ENCODE assay signal across 8 cellular contexts in the genomic region with DNA sequence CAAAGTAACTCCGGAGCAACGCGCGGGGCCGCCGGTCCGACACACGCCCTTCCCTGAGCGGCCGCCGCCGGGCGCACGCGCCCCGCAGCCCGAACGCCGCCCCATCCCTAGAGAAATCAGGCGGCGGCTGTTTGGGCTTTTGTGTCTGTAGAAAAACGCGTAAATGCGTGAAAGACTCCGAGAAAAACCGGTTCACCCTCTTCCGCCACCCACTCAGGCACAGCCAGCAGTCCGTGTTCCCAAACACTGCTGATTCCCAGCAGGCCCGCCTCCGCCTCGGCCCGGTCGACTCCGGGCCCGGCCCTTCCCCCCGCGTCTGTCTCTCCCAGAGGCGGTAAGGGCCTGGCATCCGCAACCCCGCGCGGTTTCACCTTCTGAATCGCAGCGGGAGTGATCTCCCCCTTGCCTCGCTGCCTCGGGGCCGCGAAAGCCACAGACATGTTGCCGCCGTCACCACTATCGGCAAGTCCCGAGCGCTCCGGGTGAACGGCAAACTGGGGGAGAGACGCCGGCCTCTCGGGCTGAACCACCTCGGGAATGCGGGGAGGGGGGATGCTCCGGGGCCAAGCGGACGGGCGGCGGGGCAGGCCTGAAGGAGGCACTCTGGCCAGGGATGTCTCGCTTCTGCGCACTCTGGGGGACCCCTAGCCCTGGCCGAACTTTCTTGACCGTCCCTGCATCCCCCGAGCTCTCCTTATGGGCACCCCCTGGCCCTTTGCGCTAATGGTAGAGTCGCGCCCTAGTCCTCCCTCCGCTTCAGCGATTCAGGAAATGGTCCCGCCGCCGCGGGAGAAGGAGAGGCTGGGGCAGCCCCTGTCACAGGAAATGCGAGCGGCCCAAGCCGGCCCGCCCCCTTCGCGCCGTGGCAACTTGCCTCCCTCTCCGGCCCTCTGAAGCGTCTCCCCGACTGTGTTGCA. TPM values are rescaled to one million over a fixed set of nuclear protein-coding genes. Genes with fewer than 3 reads are reported as not detected.
DNase-seq lines count a peak whose midpoint lies in the region; ATAC-seq, FAIRE-seq and TF ChIP-seq lines count a peak whose summit lies in the region.

Gene SS18, minus strand, starts transcription at position 484 of the 917 bp plus-strand sequence. Its CDS starts 44 bp downstream, at position 440.

- H3K4me3 ChIP-seq in BLaER1 treated with 17β-estradiol and CSF1 and Interleukin-3, amounts not matched to agents 10 nM and 100 nM, result peak within 1 kb of the TSS; percentile 77 to 95 (median 89)
- peak within 1 kb of the TSS; percentile 74 to 85 (median 75) for H3K4me3 ChIP-seq in HepG2 (replicated peaks in 1 of 3; ENCODE audit: insufficient read depth in 1 of 3, low read depth in 2 of 3, low read length in 3 of 3)

- POLR2A ChIA-PET in HepG2 (lab: Yijun Ruan, JAX), result no interaction called here

- TF ChIP-seq POLR2A in HepG2 (IDR thresholded peaks at IDR 0.05; ENCODE audit: insufficient read depth in 1 of 2, low read depth in 2 of 2, low read length in 2 of 2), result peak; percentile 72 to 83

- H3K4me1 ChIP-seq in BLaER1 treated with 17β-estradiol and CSF1 and Interleukin-3, amounts not matched to agents 10 nM and 100 nM, result peaks cover 15 to 30% (median 26%) of the 10 kb centered on the region in 10 experiments
- peaks cover 19% of the 10 kb centered on the region for H3K4me1 ChIP-seq in HepG2 (ENCODE audit: insufficient read depth, low read length)

- no peak for TF ChIP-seq EP300 in HepG2 (IDR thresholded peaks at IDR 0.05; ENCODE audit: low read depth in 2 of 2, low read length in 2 of 2)
- TF ChIP-seq EP300 in HepG2 (CRISPR knock-in tag; IDR thresholded peaks at IDR 0.05; ENCODE audit: borderline replicate concordance), result no peak; the same call in 1 of the 2 replicates

- intact Hi-C loops in HepG2 (cut with micrococcal nuclease; ENCODE audit: unreplicated experiment), result loop anchor here (10.0 kb wide), 1 partner anchor 114 kb away; no protein-coding TSS in a partner anchor

- TSS peak; percentile 43 for BruUV-seq in HepG2 (replicated peaks; lab: Mats Ljungman, UMichigan)

- H3K27ac ChIP-seq in BLaER1 treated with 17β-estradiol and CSF1 and Interleukin-3, amounts not matched to agents 10 nM and 100 nM, result peak within 1 kb of the TSS; percentile 92 to 98 (median 98)
- H3K27ac ChIP-seq in HepG2 (ENCODE audit: extremely low read length, insufficient read depth, low read length), result peak within 1 kb of the TSS; percentile 85

- peak; percentile 99 for DNase-seq in NCI-H69 (lab: John Stamatoyannopoulos, UW)
- peak; percentile 81 to 85 for DNase-seq in activated CD4-positive, alpha-beta T cell treated with anti-CD3 and anti-CD28 coated beads, Interleukin-2, amount 50 U/mL, for 4 hours
- DNase-seq in dermis blood vessel endothelial cell, result peak; percentile 93
- DNase-seq in HepG2 (ENCODE audit: low spot score), result peak; percentile 85
- DNase-seq in stimulated activated CD4-positive, alpha-beta T cell treated with anti-CD3 and anti-CD28 coated beads, Interleukin-4, amount 100 ng/mL, for 1 hour, result peak; percentile 87

- no peaks in the 10 kb centered on the region for H3K27me3 ChIP-seq in BLaER1 treated with 17β-estradiol and CSF1 and Interleukin-3, amounts not matched to agents 10 nM and 100 nM
- peaks cover 0 to 3% of the 10 kb centered on the region in 2 experiments; a peak in 1 of 5 replicates for H3K27me3 ChIP-seq in HepG2 (ENCODE audit: control insufficient read depth in 1 of 2, insufficient read depth in 2 of 2, low read length in 2 of 2)

- peak within 1 kb of the TSS; percentile 89 for H2AFZ ChIP-seq in HepG2 (ENCODE audit: low read length)

- H3K9me3 ChIP-seq in BLaER1 treated with 17β-estradiol and CSF1 and Interleukin-3, amounts not matched to agents 10 nM and 100 nM (replicated peaks in 1 of 11), result no peaks in the 10 kb centered on the region
- H3K9me3 ChIP-seq in HepG2 (ENCODE audit: low read length), result no peaks in the 10 kb centered on the region

- H3K9ac ChIP-seq in BLaER1 treated with 17β-estradiol and CSF1 and Interleukin-3, amounts not matched to agents 10 nM and 100 nM, result peak within 1 kb of the TSS; percentile 90 to 98 (median 97)
- H3K9ac ChIP-seq in HepG2 (ENCODE audit: insufficient read depth, low read depth, low read length), result peak within 1 kb of the TSS; percentile 78

- no peak; the same call in 1 of the 2 replicates for TF ChIP-seq CTCF in HepG2 (CRISPR knock-in tag; IDR thresholded peaks at IDR 0.05)

- WGBS in HepG2 (ENCODE audit: low lambda C conversion rate), result 0% methylated on average over 16 of the region's 89 CpGs

- ATAC-seq in GM19328 (IDR thresholded peaks at IDR 0.05; ENCODE audit: unreplicated experiment), result peak; percentile 69
- ATAC-seq in HG03520 (IDR thresholded peaks at IDR 0.05; ENCODE audit: unreplicated experiment), result peak; percentile 76
- ATAC-seq in HepG2, result peak; percentile 92

- peak within 1 kb of the TSS; percentile 76 to 93 (median 90) for H3K4me2 ChIP-seq in BLaER1 treated with 17β-estradiol and CSF1 and Interleukin-3, amounts not matched to agents 10 nM and 100 nM
- H3K4me2 ChIP-seq in HepG2 (ENCODE audit: low read depth, low read length), result peak within 1 kb of the TSS; percentile 83

- TF ChIP-seq RAD21 in HepG2 (CRISPR knock-in tag; IDR thresholded peaks at IDR 0.05), result peak; percentile 8; the same call in 1 of the 2 replicates

- peaks cover 24 to 45% (median 34%) of the 10 kb centered on the region in 11 experiments; a peak in 20 of 22 replicates for H4K20me1 ChIP-seq in BLaER1 treated with 17β-estradiol and CSF1 and Interleukin-3, amounts not matched to agents 10 nM and 100 nM
- H4K20me1 ChIP-seq in HepG2 (ENCODE audit: insufficient read depth, low read length), result peaks cover 10% of the 10 kb centered on the region; the same call in 1 of the 2 replicates

- peaks cover 16 to 22% (median 18%) of the 10 kb centered on the region in 11 experiments for H3K36me3 ChIP-seq in BLaER1 treated with 17β-estradiol and CSF1 and Interleukin-3, amounts not matched to agents 10 nM and 100 nM
- H3K36me3 ChIP-seq in HepG2 (replicated peaks in 1 of 2; ENCODE audit: control insufficient read depth in 1 of 2, insufficient read depth in 2 of 2, low read length in 2 of 2), result peaks cover 0 to 13% of the 10 kb centered on the region in 2 experiments; a peak in 3 of 5 replicates

- CTCF ChIA-PET in HepG2 (lab: Yijun Ruan, JAX; ENCODE audit: low intra/inter-chr PET ratio, low total read pairs), result no interaction called here

- FAIRE-seq in HepG2 (lab: Jason Lieb, UNC), result no peak

- H3K79me2 ChIP-seq in HepG2 (ENCODE audit: insufficient read depth, low read length), result peaks cover 31% of the 10 kb centered on the region

- in situ Hi-C loops in HepG2 (cut with HindIII; ENCODE audit: extremely low pct_ligation_motif_present, low pct_unique_long_range_greater_than_20kb), result no loop called here

TF ChIP-seq in HepG2, 621 proteins besides CTCF, POLR2A, EP300 and RAD21 (continues in another document):
- TF ChIP-seq HDAC1 (CRISPR knock-in tag; IDR thresholded peaks at IDR 0.05), result peak; percentile 66; the same call in 1 of the 2 replicates
- peak; percentile 20 for TF ChIP-seq MED8 (CRISPR knock-in tag; IDR thresholded peaks at IDR 0.05; ENCODE audit: insufficient replicate concordance)
- TF ChIP-seq, protein P1, sequence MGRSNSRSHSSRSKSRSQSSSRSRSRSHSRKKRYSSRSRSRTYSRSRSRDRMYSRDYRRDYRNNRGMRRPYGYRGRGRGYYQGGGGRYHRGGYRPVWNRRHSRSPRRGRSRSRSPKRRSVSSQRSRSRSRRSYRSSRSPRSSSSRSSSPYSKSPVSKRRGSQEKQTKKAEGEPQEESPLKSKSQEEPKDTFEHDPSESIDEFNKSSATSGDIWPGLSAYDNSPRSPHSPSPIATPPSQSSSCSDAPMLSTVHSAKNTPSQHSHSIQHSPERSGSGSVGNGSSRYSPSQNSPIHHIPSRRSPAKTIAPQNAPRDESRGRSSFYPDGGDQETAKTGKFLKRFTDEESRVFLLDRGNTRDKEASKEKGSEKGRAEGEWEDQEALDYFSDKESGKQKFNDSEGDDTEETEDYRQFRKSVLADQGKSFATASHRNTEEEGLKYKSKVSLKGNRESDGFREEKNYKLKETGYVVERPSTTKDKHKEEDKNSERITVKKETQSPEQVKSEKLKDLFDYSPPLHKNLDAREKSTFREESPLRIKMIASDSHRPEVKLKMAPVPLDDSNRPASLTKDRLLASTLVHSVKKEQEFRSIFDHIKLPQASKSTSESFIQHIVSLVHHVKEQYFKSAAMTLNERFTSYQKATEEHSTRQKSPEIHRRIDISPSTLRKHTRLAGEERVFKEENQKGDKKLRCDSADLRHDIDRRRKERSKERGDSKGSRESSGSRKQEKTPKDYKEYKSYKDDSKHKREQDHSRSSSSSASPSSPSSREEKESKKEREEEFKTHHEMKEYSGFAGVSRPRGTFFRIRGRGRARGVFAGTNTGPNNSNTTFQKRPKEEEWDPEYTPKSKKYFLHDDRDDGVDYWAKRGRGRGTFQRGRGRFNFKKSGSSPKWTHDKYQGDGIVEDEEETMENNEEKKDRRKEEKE (IDR thresholded peaks at IDR 0.05), result no peak

RNA-seq across cellular contexts. Expression of gene SS18, which starts in this region (rescaled TPM):
- total RNA-seq in dermis blood vessel endothelial cell (84.9 and 97.9 TPM in 2 replicates), HepG2 (2016; rRNA removed; fragmentation: Illumina TruSeq; extraction: Trizol) (49.2 and 61.4 TPM in 2 replicates)
- 10.7 and 13.7 TPM in 2 replicates for total RNA-seq in HepG2 (2016; cell fraction: cytosol; rRNA removed; fragmentation: Illumina TruSeq; extraction: Trizol; ENCODE audit: low read depth)
- 51.5 and 60.3 TPM in 2 replicates for total RNA-seq in HepG2 (2016; cell fraction: insoluble cytoplasmic fraction; rRNA removed; fragmentation: Illumina TruSeq; extraction: Trizol)
- total RNA-seq in HepG2 (2016; cell fraction: membrane; rRNA removed; fragmentation: Illumina TruSeq; extraction: Trizol), result 21.3 and 25.4 TPM in 2 replicates
- 48.8 and 54.9 TPM in 2 replicates for total RNA-seq in HepG2 (2016; cell fraction: nucleus; rRNA removed; fragmentation: Illumina TruSeq; extraction: Trizol)
- polyA plus RNA-seq in HepG2 (2011; rRNA removed), result 82.7 and 83.2 TPM in 2 replicates
- 54.4 and 60.0 TPM in 2 replicates for polyA plus RNA-seq in HepG2 (2011; cell fraction: cytosol; rRNA removed)
- 137 and 298 TPM in 2 replicates for polyA plus RNA-seq in HepG2 (2011; cell fraction: nucleus; rRNA removed)
- polyA plus RNA-seq in HepG2 (2012), result 22.4 and 25.8 TPM in 2 replicates
- 2.4 and 2.5 TPM in 2 replicates for polyA plus RNA-seq in HepG2 (2016; cell fraction: cytosol; fragmentation: Illumina TruSeq; extraction: Trizol; ENCODE audit: low read depth)
- polyA plus RNA-seq in HepG2 (2016; cell fraction: insoluble cytoplasmic fraction; fragmentation: Illumina TruSeq; extraction: Trizol; ENCODE audit: low read depth), result 53.8 and 56.4 TPM in 2 replicates
- polyA plus RNA-seq in HepG2 (2016; cell fraction: membrane; fragmentation: Illumina TruSeq; extraction: Trizol; ENCODE audit: low read depth), result 8.0 and 8.3 TPM in 2 replicates
- polyA plus RNA-seq in HepG2 (2016; cell fraction: nucleus; fragmentation: Illumina TruSeq; extraction: Trizol; ENCODE audit: insufficient read depth, low read depth), result 60.3 and 72.6 TPM in 2 replicates
- 114 and 259 TPM in 2 replicates for polyA minus RNA-seq in HepG2 (2011; rRNA and poly(A)+ RNA removed; ENCODE audit: low replicate concordance)
- polyA minus RNA-seq in HepG2 (2011; cell fraction: cytosol; rRNA and poly(A)+ RNA removed), result 68.2 and 84.6 TPM in 2 replicates
- polyA minus RNA-seq in HepG2 (2011; cell fraction: nucleus; rRNA and poly(A)+ RNA removed), result 156 TPM in 2 replicates

Comparison
In these comparisons a context has a peak if more than half of its experiments do, and no peak if none do; other contexts are left out.
1. Peak in every context shown above with its lines: DNase-seq, ATAC-seq, H3K4me3 ChIP-seq and H3K27ac ChIP-seq.